4 cellular contexts compared by ENCODE assay signal in the genomic region with DNA sequence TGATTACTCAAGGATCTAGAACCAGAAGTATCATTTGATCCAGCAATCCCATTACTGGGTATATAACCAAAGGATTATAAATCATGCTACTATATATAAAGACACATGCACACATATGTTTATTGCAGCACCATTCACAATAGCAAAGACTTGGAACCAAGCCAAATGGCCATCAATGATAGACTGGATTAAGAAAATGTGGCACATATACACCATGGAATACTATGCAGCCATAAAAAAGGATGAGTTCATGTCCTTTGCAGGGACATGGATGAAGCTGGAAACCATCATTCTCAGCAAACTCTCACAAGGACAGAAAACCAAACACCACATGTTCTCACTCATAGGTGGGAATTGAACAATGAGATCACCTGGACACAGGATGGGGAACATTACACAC. TPM values are rescaled to one million over a fixed set of nuclear protein-coding genes. Genes with fewer than 3 reads are reported as not detected.
"Had no signal": no experiment of that assay in that cellular context is flagged by ENCODE, and none has a peak within 500 bp of the region (broad histone marks: within the 10 kb centered on the region; RNA-seq: fewer than 3 reads in every experiment).

No MANE protein-coding gene starts in this region.

RNA-seq across cellular contexts. Expression of a gene that starts 40.9 kb away (rescaled TPM):
- total RNA-seq: HT-29, HT1080, IMR-90 had no signal
- polyA plus RNA-seq: IgD-negative memory B cell, IMR-90 had no signal
